In genomic region chr5:151286246-151286645, GRCh38 we compare ENCODE assay signal across 29 cellular contexts. TPM values are rescaled to one million over a fixed set of nuclear protein-coding genes. Genes with fewer than 3 reads are reported as not detected.
"Had no signal": no experiment of that assay in that cellular context is flagged by ENCODE, and none has a peak within 500 bp of the region (broad histone marks: within the 10 kb centered on the region; RNA-seq: fewer than 3 reads in every experiment).

No MANE protein-coding gene starts in this region.

- H3K9me3 ChIP-seq: SJSA1, SK-N-SH had no signal

- H3K4me1 ChIP-seq: SJSA1 had no signal

- H3K4me2 ChIP-seq: KMS-11, SK-N-SH had no signal

- DNase-seq: IMR-90; NCI-H1092; NCI-H1105 treated with DMSO at 0.1 percent for 48 hours; NCI-H1417 treated with DMSO at 0.1 percent for 48 hours; NCI-H146; NCI-H1694 treated with DMSO at 0.1 percent for 48 hours; NCI-H1930; NCI-H2081; NCI-H2107; NCI-H226; NCI-H446; NCI-H510A; NCI-H524 treated with DMSO at 0.1 percent for 48 hours; NCI-H69; NCI-H774; NK-92 treated with Interleukin-12 subunit alpha and Interleukin-12 subunit beta, amount 100 ng/mL, for 24 hours; OCI-M1; Right ventricle myocardium superior; RPMI8226; SIG-M5; SK-N-SH; SW 1271 had no signal

- H3K36me3 ChIP-seq: SJSA1 had no signal

- H3K4me3 ChIP-seq: K562, SJSA1 had no signal

- H3K27ac ChIP-seq: KMS-11, SJSA1 had no signal

- H3K9me2 ChIP-seq: SK-N-SH had no signal

- H3K27me3 ChIP-seq: SJSA1 had no signal

- ATAC-seq: HepG2, K562 had no signal

- H3K9ac ChIP-seq: KMS-11, SK-N-SH had no signal

RNA-seq across cellular contexts. Expression of gene SLC36A3, which starts 17.3 kb away (rescaled TPM):
- total RNA-seq: HepG2, HT1080, IMR-90, K562, LHCN-M2, MCF 10A, Right ventricle myocardium superior, SJSA1 had no signal
- polyA plus RNA-seq: HepG2, IMR-90, K562, SK-N-SH had no signal
